28 cellular contexts compared by ENCODE assay signal in the genomic region with DNA sequence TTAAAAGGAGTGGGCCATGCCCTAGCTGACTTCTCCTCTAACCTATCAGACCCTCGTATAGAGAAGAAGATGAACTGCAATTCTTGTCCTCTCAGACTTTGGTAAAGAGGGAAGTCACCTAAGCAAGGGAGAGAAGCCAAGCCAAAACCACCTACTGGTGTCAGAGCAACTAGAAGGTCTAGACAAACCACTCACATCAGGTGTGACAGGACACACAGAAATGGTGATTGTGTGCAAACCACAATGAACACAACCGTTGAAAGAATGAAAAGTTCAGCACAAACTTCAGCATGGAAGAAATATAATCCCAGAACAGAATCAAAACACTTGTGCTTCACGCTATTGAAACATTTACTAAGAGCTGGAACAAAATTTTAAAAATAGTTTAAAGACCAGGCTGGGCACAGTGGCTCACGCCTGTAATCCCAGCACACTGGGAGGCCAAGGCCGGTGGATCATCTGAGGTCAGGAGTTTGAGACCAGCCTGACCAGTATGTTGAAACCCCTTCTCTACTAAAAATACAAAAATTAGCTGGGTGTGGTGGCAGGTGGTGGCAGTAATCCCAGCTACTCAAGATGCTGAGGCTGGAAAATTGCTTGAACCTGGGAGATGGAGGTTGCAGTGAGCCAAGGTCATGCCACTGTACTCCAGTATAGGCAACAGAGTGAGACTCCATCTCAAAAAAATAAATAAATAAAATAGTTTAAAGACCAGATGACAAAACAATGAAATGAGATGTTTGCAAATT. TPM values are rescaled to one million over a fixed set of nuclear protein-coding genes. Genes with fewer than 3 reads are reported as not detected.
"Had no signal": no experiment of that assay in that cellular context is flagged by ENCODE, and none has a peak within 500 bp of the region (broad histone marks: within the 10 kb centered on the region; RNA-seq: fewer than 3 reads in every experiment).

No MANE protein-coding gene starts in this region.

- H3K4me3 Mint-ChIP-seq: endodermal cell; mesothelial cell of epicardium; naive thymus-derived CD4-positive, alpha-beta T cell; nephron; stimulated activated effector memory CD8-positive, alpha-beta T cell treated with anti-CD3 and anti-CD28 coated beads, Interleukin-12 subunit alpha, Interleukin-12 subunit beta, amount 100 ng/mL, for 72 hours had no signal

- H3K9me3 ChIP-seq: heart right ventricle, left lung, prostate gland, right atrium auricular region, stomach, thyroid gland had no signal

- H3K4me1 ChIP-seq: heart right ventricle, left lung, prostate gland, right atrium auricular region, stomach, thyroid gland had no signal

- H3K27ac ChIP-seq: dorsolateral prefrontal cortex, epithelial cell of prostate, heart right ventricle, left lung, prostate gland, right atrium auricular region, stomach, thyroid gland had no signal

- ATAC-seq: esophagus mucosa; heart right ventricle; left cardiac atrium; left lung; naive thymus-derived CD4-positive, alpha-beta T cell; sciatic nerve; stimulated activated effector memory CD8-positive, alpha-beta T cell treated with anti-CD3 and anti-CD28 coated beads, Interleukin-12 subunit alpha, Interleukin-12 subunit beta, amount 100 ng/mL, for 72 hours had no signal

- H3K9me3 Mint-ChIP-seq: endodermal cell, nephron had no signal

- H3K27me3 ChIP-seq: left lung, right atrium auricular region, stomach, thyroid gland had no signal

- H3K36me3 ChIP-seq: heart right ventricle, left lung, prostate gland, right atrium auricular region, stomach, thyroid gland had no signal

- H3K4me3 ChIP-seq: dorsolateral prefrontal cortex, heart right ventricle, left lung, prostate gland, right atrium auricular region, stomach, thyroid gland had no signal

- H3K27ac Mint-ChIP-seq: endodermal cell; mesothelial cell of epicardium; naive thymus-derived CD4-positive, alpha-beta T cell; nephron; stimulated activated effector memory CD8-positive, alpha-beta T cell treated with anti-CD3 and anti-CD28 coated beads, Interleukin-12 subunit alpha, Interleukin-12 subunit beta, amount 100 ng/mL, for 72 hours had no signal

- H3K36me3 Mint-ChIP-seq: mesothelial cell of epicardium; naive thymus-derived CD4-positive, alpha-beta T cell; stimulated activated effector memory CD8-positive, alpha-beta T cell treated with anti-CD3 and anti-CD28 coated beads, Interleukin-12 subunit alpha, Interleukin-12 subunit beta, amount 100 ng/mL, for 72 hours had no signal

- H3K4me1 Mint-ChIP-seq: naive thymus-derived CD4-positive, alpha-beta T cell; stimulated activated effector memory CD8-positive, alpha-beta T cell treated with anti-CD3 and anti-CD28 coated beads, Interleukin-12 subunit alpha, Interleukin-12 subunit beta, amount 100 ng/mL, for 72 hours had no signal

- DNase-seq: dorsolateral prefrontal cortex; effector CD8-positive, alpha-beta T cell; endodermal cell; foreskin melanocyte; glutamatergic neuron; heart right ventricle; hippocampal formation; left cardiac atrium; left lung; mesenchymal stem cell; naive thymus-derived CD4-positive, alpha-beta T cell; nucleus accumbens; stimulated activated CD4-positive, alpha-beta T cell treated with anti-CD3 and anti-CD28 coated beads, Interleukin-2, amount 100 ng/mL, for 24 hours; stimulated activated CD4-positive, alpha-beta T cell treated with anti-CD3 and anti-CD28 coated beads, Interleukin-4, amount 100 ng/mL, for 24 hours; stimulated activated naive CD4-positive, alpha-beta T cell treated with Interleukin-2 at 50 U/mL for 16 hours; stomach; thyroid gland; trophoblast cell had no signal

RNA-seq across cellular contexts. Expression of a gene that starts 56.2 kb away (rescaled TPM):
- total RNA-seq: kidney epithelial cell; naive thymus-derived CD4-positive, alpha-beta T cell; subcutaneous adipose tissue; thyroid gland had no signal
